Comparison of ENCODE assay signal across 10 cellular contexts in the genomic region with DNA sequence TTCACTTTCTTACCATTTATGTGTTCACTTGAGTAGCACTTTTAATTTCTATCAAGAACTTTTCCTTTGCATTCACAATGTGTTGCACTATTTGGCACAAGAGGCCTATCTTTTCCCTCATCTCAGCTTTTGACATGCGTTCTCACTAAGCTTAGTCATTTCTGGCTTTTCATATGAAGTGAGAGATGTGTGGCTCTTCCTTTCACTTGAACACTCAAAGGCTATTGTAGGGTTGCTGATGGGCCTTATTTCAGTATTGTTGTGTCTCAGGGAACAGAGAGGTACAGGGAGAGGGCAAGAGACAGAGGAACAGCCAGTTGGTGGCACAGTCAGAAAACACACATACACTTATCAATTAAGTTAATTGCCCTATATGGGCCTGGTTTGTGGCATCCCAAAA.
DNase-seq lines count a peak whose midpoint lies in the region; ATAC-seq lines count a peak whose summit lies in the region.
"Had no signal": no experiment of that assay in that cellular context is flagged by ENCODE, and none has a peak within 500 bp of the region (broad histone marks: within the 10 kb centered on the region; RNA-seq: fewer than 3 reads in every experiment).

No MANE protein-coding gene starts in this region.

- intact Hi-C loops in cardiac septum (cut with DNase I) = no loop called here

- peak; percentile 99 for ATAC-seq in GM18502 (IDR thresholded peaks at IDR 0.05; ENCODE audit: poor library complexity, unreplicated experiment)
- ATAC-seq in GM19328 (IDR thresholded peaks at IDR 0.05; ENCODE audit: unreplicated experiment) = peak; percentile 81
- ATAC-seq in HG02678 (IDR thresholded peaks at IDR 0.05; ENCODE audit: unreplicated experiment) = peak; percentile 97
- ATAC-seq in HG03439 (IDR thresholded peaks at IDR 0.05; ENCODE audit: unreplicated experiment) = peak; percentile 96
- ATAC-seq: SK-N-SH treated with all-trans-retinoic acid at 6 μM for 48 hours had no signal

- DNase-seq in cardiac septum (ENCODE audit: low spot score) (no peak), NCI-H2081 treated with DMSO at 0.1 percent for 48 hours (lab: John Stamatoyannopoulos, UW) (no peak), HPDE6-E6E7 (ENCODE audit: extremely low spot score) (no peak), islet precursor cell (no peak)
- DNase-seq: NCI-H774 had no signal
